Comparison of ENCODE assay signal across 8 cellular contexts in genomic region chr12:71685961-71686657, GRCh38. TPM values are rescaled to one million over a fixed set of nuclear protein-coding genes. Genes with fewer than 3 reads are reported as not detected.
DNase-seq lines count a peak whose midpoint lies in the region; ATAC-seq and TF ChIP-seq lines count a peak whose summit lies in the region.

TMEM19 (plus strand) TSS chr12:71686082; CDS start chr12:71686681, 599 bp downstream.

- H3K36me3 ChIP-seq in left ventricle myocardium inferior (no peaks in the 10 kb centered on the region), prostate gland (no peaks in the 10 kb centered on the region), urinary bladder (ENCODE audit: insufficient read depth) (no peaks in the 10 kb centered on the region)

- peak; percentile 64 for TF ChIP-seq CTCF in GM13977 (IDR thresholded peaks at IDR 0.05; ENCODE audit: extremely low read depth, insufficient read depth, missing control alignments)
- TF ChIP-seq CTCF in left ventricle myocardium inferior (IDR thresholded peaks at IDR 0.05; ENCODE audit: borderline replicate concordance) = peak; percentile 44
- TF ChIP-seq CTCF in prostate gland (IDR thresholded peaks at IDR 0.05) = peak in 2 of 4 experiments; percentile 38 to 44

- H3K4me3 ChIP-seq in left ventricle myocardium inferior (peak within 1 kb of the TSS; percentile 78), prostate gland (peak within 1 kb of the TSS; percentile 60 to 65), urinary bladder (ENCODE audit: low read depth, low read length) (peak within 1 kb of the TSS; percentile 68)

- in situ Hi-C loops in GM13977 (cut with MboI; ENCODE audit: low pct_unique_long_range_greater_than_20kb, low sequenced_read_pairs, unreplicated experiment) = no loop called here

- H3K27me3 ChIP-seq in left ventricle myocardium inferior (ENCODE audit: low read depth) = no peaks in the 10 kb centered on the region
- H3K27me3 ChIP-seq in prostate gland (replicated peaks; ENCODE audit: insufficient read depth) = no peaks in the 10 kb centered on the region

- H3K27ac ChIP-seq in left ventricle myocardium inferior (replicated peaks) (peak within 1 kb of the TSS; percentile 96), prostate gland (peak within 1 kb of the TSS; percentile 83 to 89), urinary bladder (ENCODE audit: low read depth) (peak within 1 kb of the TSS; percentile 63)

- peak; percentile 53 for TF ChIP-seq POLR2A in prostate gland (IDR thresholded peaks at IDR 0.05)

- under 1% methylated on average over 52 of the region's 62 CpGs for WGBS in prostate gland
- under 1% methylated on average over 62 of the region's 62 CpGs for WGBS in urinary bladder

- ATAC-seq in HG02852 (IDR thresholded peaks at IDR 0.05; ENCODE audit: unreplicated experiment) = peak; percentile 90

- intact Hi-C loops in T-helper 1 cell treated with Interleukin-12 subunit alpha and Interleukin-12 subunit beta and Interleukin-4 antibody, amounts not matched to agents 30 ng/mL and 1 ng/mL, for 36 hours (cut with micrococcal nuclease) = loop anchor here (1.0 to 5.0 kb wide), 7 partner anchors 22 to 1444 kb away; partner anchors contain the start of genes CNOT2, RAB21, TBC1D15 and THAP2
- intact Hi-C loops in left ventricle myocardium inferior (cut with micrococcal nuclease) = no loop called here
- intact Hi-C loops in prostate gland (cut with DNase I) = loop anchor here (1.0 to 5.0 kb wide), 2 partner anchors 22 to 66 kb away; partner anchors contain the start of genes RAB21 and THAP2

- H3K4me1 ChIP-seq in left ventricle myocardium inferior = peaks cover 61% of the 10 kb centered on the region
- H3K4me1 ChIP-seq in prostate gland (replicated peaks) = no peaks in the 10 kb centered on the region
- H3K4me1 ChIP-seq in urinary bladder (ENCODE audit: insufficient read depth) = no peaks in the 10 kb centered on the region

- DNase-seq in GM13977 (ENCODE audit: low spot score) (peak; percentile 87), NCI-H1436 treated with DMSO at 0.1 percent for 48 hours (lab: John Stamatoyannopoulos, UW) (peak; percentile 51), amniotic stem cell (lab: John Stamatoyannopoulos, UW) (peak; percentile 91), left ventricle myocardium inferior (peak; percentile 92), prostate gland (ENCODE audit: low spot score) (peak; percentile 89)

- no peaks in the 10 kb centered on the region for H3K9me3 ChIP-seq in left ventricle myocardium inferior (replicated peaks)
- no peaks in the 10 kb centered on the region for H3K9me3 ChIP-seq in prostate gland

RNA-seq across cellular contexts. Expression of gene TMEM19, which starts in this region (rescaled TPM):
- total RNA-seq in T-helper 1 cell treated with Interleukin-12 subunit alpha and Interleukin-12 subunit beta and Interleukin-4 antibody, amounts not matched to agents 30 ng/mL and 1 ng/mL, for 36 hours = 13.9 and 14.2 TPM in 2 replicates
- total RNA-seq in left ventricle myocardium inferior (25.1 TPM), prostate gland (10 to 100 TPM; 21.1 to 39.0 TPM), urinary bladder (42.0 TPM)
- 13.5 TPM for polyA plus RNA-seq in urinary bladder

Comparison
In these comparisons a context has a peak if more than half of its experiments do, and no peak if none do; other contexts are left out.
1. Peak in every context shown above with its lines: DNase-seq, ATAC-seq, H3K4me3 ChIP-seq and H3K27ac ChIP-seq.